28 cellular contexts compared by ENCODE assay signal in the genomic region with DNA sequence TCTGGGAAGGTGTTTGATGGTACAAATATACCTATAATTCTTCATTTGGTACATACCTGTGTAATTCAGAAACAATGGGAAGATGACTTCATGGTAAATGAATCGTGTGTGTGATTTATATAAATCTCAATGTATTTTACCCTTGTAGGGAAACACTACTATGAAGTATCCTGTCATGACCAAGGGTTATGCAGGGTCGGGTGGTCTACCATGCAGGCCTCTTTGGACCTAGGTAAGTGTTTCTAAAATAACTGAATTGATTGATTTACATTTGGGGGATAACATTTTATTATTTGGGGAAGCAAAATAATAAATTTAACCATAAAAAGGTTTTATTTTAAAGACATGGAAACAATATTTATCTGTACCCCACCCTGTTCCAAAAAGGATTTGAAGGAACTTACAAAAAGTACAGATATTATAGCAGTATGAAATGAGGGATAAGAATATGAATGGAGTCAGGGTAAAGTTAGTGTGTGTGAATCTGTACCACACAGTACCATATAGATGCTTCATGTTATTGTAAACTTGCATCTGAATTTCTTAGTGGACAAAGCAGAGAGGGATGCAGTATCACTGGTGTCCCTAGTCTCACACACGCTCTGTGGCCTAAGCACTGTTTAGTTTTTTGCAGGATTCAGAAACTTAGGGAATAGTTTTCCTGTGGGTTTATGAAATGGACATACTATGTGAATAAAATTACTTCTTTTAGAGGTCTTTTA.
"Had no signal": no experiment of that assay in that cellular context is flagged by ENCODE, and none has a peak within 500 bp of the region (broad histone marks: within the 10 kb centered on the region; RNA-seq: fewer than 3 reads in every experiment).

No MANE protein-coding gene starts in this region.

- H3K9ac ChIP-seq: neural progenitor cell, parathyroid adenoma had no signal

- H3K36me3 ChIP-seq: ovary, uterus had no signal

- DNase-seq: natural killer cell; occipital lobe; ovary; posterior cingulate gyrus; psoas muscle; right cardiac atrium; spleen; stimulated activated CD4-positive, alpha-beta T cell treated with anti-CD3 and anti-CD28 coated beads, Interleukin-12 subunit alpha, Interleukin-12 subunit beta, amount 100 ng/mL, for 4 hours; stimulated activated CD4-positive, alpha-beta T cell treated with anti-CD3 and anti-CD28 coated beads, Interleukin-1b, Interleukin-23, amount 100 ng/mL, for 48 hours; stimulated activated CD4-positive, alpha-beta T cell treated with anti-CD3 and anti-CD28 coated beads, Interleukin-4, amount 100 ng/mL, for 1 hour; stimulated activated CD4-positive, alpha-beta T cell treated with anti-CD3 and anti-CD28 coated beads, Interleukin-4, amount 100 ng/mL, for 4 hours; stimulated activated CD8-positive, alpha-beta memory T cell treated with anti-CD3 and anti-CD28 coated beads, Interleukin-4, amount 100 ng/mL, for 48 hours; stimulated activated naive CD4-positive, alpha-beta T cell; stimulated activated naive CD8-positive, alpha-beta T cell treated with anti-CD3 and anti-CD28 coated beads, Interleukin-15, amount 100 ng/mL, for 72 hours; stimulated activated naive CD8-positive, alpha-beta T cell treated with anti-CD3 and anti-CD28 coated beads, Interleukin-15, Interleukin-2, amounts not matched to agents 100 U/mL and 50 U/mL, for 24 hours; substantia nigra; testis; tibial artery; transverse colon; upper lobe of right lung; uterus had no signal

- H3K79me2 ChIP-seq: parathyroid adenoma had no signal

- H3K27me3 ChIP-seq: neural progenitor cell, ovary, spleen, suprapubic skin, testis, tibial artery, transverse colon, upper lobe of right lung, uterus had no signal

- ATAC-seq: natural killer cell; psoas muscle; right cardiac atrium; sciatic nerve; stimulated activated memory B cell treated with anti-CD40 and anti-IgM and Interleukin-4, amounts not matched to agents 10 μg/mL and 1 μg/mL and 100 μg/mL, for 72 hours; stimulated activated naive CD8-positive, alpha-beta T cell treated with anti-CD3 and anti-CD28 coated beads, Interleukin-15, amount 100 ng/mL, for 72 hours; stimulated activated naive CD8-positive, alpha-beta T cell treated with anti-CD3 and anti-CD28 coated beads, Interleukin-15, Interleukin-2, amounts not matched to agents 100 U/mL and 50 U/mL, for 24 hours; upper lobe of right lung had no signal

- H3K4me2 ChIP-seq: neural progenitor cell, smooth muscle cell had no signal

- H2AFZ ChIP-seq: neural progenitor cell, parathyroid adenoma had no signal

- H3K9me3 ChIP-seq: ovary, psoas muscle, spleen, suprapubic skin, testis, tibial artery, transverse colon, upper lobe of right lung, uterus had no signal

- H3K4me3 ChIP-seq: neural progenitor cell, ovary, psoas muscle, skin epidermis, smooth muscle cell, spleen, suprapubic skin, testis, tibial artery, transverse colon, upper lobe of right lung, uterus had no signal

- H3K27ac ChIP-seq: neural progenitor cell, ovary, parathyroid adenoma, psoas muscle, skin epidermis, spleen, suprapubic skin, testis, tibial artery, transverse colon, upper lobe of right lung, uterus had no signal

- H3K4me1 ChIP-seq: neural progenitor cell, parathyroid adenoma, psoas muscle, spleen, suprapubic skin, testis, tibial artery, transverse colon, upper lobe of right lung, uterus had no signal
